16 cellular contexts compared by ENCODE assay signal in genomic region chr12:3389911-3390310, GRCh38.
DNase-seq lines count a peak whose midpoint lies in the region; ATAC-seq, FAIRE-seq and TF ChIP-seq lines count a peak whose summit lies in the region.
"Had no signal": no experiment of that assay in that cellular context is flagged by ENCODE, and none has a peak within 500 bp of the region (broad histone marks: within the 10 kb centered on the region; RNA-seq: fewer than 3 reads in every experiment).

No MANE protein-coding gene starts in this region.

- H3K36me3 Mint-ChIP-seq in activated CD4-positive, alpha-beta T cell treated with anti-CD3 and anti-CD28 coated beads, Interleukin-2, amount 10 ng/mL, durations not matched to agents 24 days and 14 days (ENCODE audit: low read depth): no peaks in the 10 kb centered on the region
- H3K36me3 Mint-ChIP-seq: CD4-positive, alpha-beta memory T cell had no signal

- ATAC-seq in GM21528 (IDR thresholded peaks at IDR 0.05; ENCODE audit: low FRiP score, unreplicated experiment): no peak
- ATAC-seq: A549 had no signal

- DNase-seq in activated CD4-positive, alpha-beta T cell treated with anti-CD3 and anti-CD28 coated beads, Interleukin-2, amount 10 ng/mL, durations not matched to agents 24 days and 14 days: peak; percentile 34
- DNase-seq in activated CD4-positive, alpha-beta T cell treated with anti-CD3 and anti-CD28 coated beads, Interleukin-2, amount 50 U/mL, for 1 hour: no peak
- DNase-seq in NCI-H82 (lab: John Stamatoyannopoulos, UW) (peak; percentile 69), foreskin melanocyte (peak; percentile 24), kidney (no peak), HUDEP-2 (lab: John Stamatoyannopoulos, UW; ENCODE audit: unreplicated experiment in 76 of 76) (no peak)
- DNase-seq: BE2C; CD4-positive, alpha-beta memory T cell; DMS79; GDM1; GOT3; H9 had no signal

- no peak overlapping the region for H3K4me3 ChIP-seq in kidney (ENCODE audit: low read length in 2 of 2)
- H3K4me3 ChIP-seq: A549 had no signal

- intact Hi-C loops in activated CD4-positive, alpha-beta T cell treated with anti-CD3 and anti-CD28 coated beads, Interleukin-2, amount 10 ng/mL, durations not matched to agents 24 days and 14 days (cut with micrococcal nuclease): no loop called here
- intact Hi-C loops in kidney (cut with DNase I): no loop called here

- H3K36me3 ChIP-seq in kidney (ENCODE audit: control insufficient read depth in 1 of 2, insufficient read depth in 2 of 2, low read length in 2 of 2): no peaks in the 10 kb centered on the region
- H3K36me3 ChIP-seq: BE2C had no signal

- no peak for FAIRE-seq in kidney (lab: Jason Lieb, UNC)
- FAIRE-seq: A549, GM12892 had no signal

- H3K9ac ChIP-seq in kidney (ENCODE audit: low read length in 2 of 2): no peak overlapping the region

- H3K27ac Mint-ChIP-seq in activated CD4-positive, alpha-beta T cell treated with anti-CD3 and anti-CD28 coated beads, Interleukin-2, amount 10 ng/mL, durations not matched to agents 24 days and 14 days: no peak overlapping the region
- H3K27ac Mint-ChIP-seq: CD4-positive, alpha-beta memory T cell; H9 had no signal

- H3K4me1 ChIP-seq in kidney (ENCODE audit: control insufficient read depth in 1 of 2, insufficient read depth in 1 of 2, low read depth in 1 of 2, low read length in 2 of 2): no peaks in the 10 kb centered on the region
- H3K4me1 ChIP-seq: A549, BE2C had no signal

- no peak overlapping the region for H3K27ac ChIP-seq in kidney (ENCODE audit: low read depth in 2 of 2, low read length in 2 of 2)
- H3K27ac ChIP-seq: A549, C4-2B had no signal

- H3K9me3 ChIP-seq in kidney (ENCODE audit: control insufficient read depth in 1 of 2, low read length in 2 of 2): no peaks in the 10 kb centered on the region
- H3K9me3 ChIP-seq: A549, BE2C had no signal

- no peak overlapping the region for H3K4me3 Mint-ChIP-seq in activated CD4-positive, alpha-beta T cell treated with anti-CD3 and anti-CD28 coated beads, Interleukin-2, amount 10 ng/mL, durations not matched to agents 24 days and 14 days
- H3K4me3 Mint-ChIP-seq: CD4-positive, alpha-beta memory T cell; H9 had no signal

- peaks cover 4% of the 10 kb centered on the region for H3K27me3 Mint-ChIP-seq in activated CD4-positive, alpha-beta T cell treated with anti-CD3 and anti-CD28 coated beads, Interleukin-2, amount 10 ng/mL, durations not matched to agents 24 days and 14 days

- no peaks in the 10 kb centered on the region for H3K4me1 Mint-ChIP-seq in activated CD4-positive, alpha-beta T cell treated with anti-CD3 and anti-CD28 coated beads, Interleukin-2, amount 10 ng/mL, durations not matched to agents 24 days and 14 days
- H3K4me1 Mint-ChIP-seq: H9 had no signal

- TF ChIP-seq CTCF in kidney (IDR thresholded peaks at IDR 0.05; ENCODE audit: borderline replicate concordance, extremely low read depth, insufficient read depth): no peak

- no peaks in the 10 kb centered on the region for H3K9me3 Mint-ChIP-seq in activated CD4-positive, alpha-beta T cell treated with anti-CD3 and anti-CD28 coated beads, Interleukin-2, amount 10 ng/mL, durations not matched to agents 24 days and 14 days

Comparison
In these comparisons a context has a peak if more than half of its experiments do, and no peak if none do; other contexts are left out.
1. DNase-seq: peak in activated CD4-positive, alpha-beta T cell treated with anti-CD3 and anti-CD28 coated beads, Interleukin-2, amount 10 ng/mL, durations not matched to agents 24 days and 14 days (single experiment), NCI-H82 (single experiment) and foreskin melanocyte (single experiment); none in activated CD4-positive, alpha-beta T cell treated with anti-CD3 and anti-CD28 coated beads, Interleukin-2, amount 50 U/mL, for 1 hour (single experiment), kidney (single experiment) and HUDEP-2 (0 of 76).